In genomic region chr3:107061466-107061865, GRCh38 we compare ENCODE assay signal across 23 cellular contexts.
"Had no signal": no experiment of that assay in that cellular context is flagged by ENCODE, and none has a peak within 500 bp of the region (broad histone marks: within the 10 kb centered on the region; RNA-seq: fewer than 3 reads in every experiment).

No MANE protein-coding gene starts in this region.

- DNase-seq: activated CD4-positive, alpha-beta T cell treated with anti-CD3 and anti-CD28 coated beads, Interleukin-2, amount 50 U/mL, for 1 hour; activated CD4-positive, CD25-positive, alpha-beta regulatory T cell treated with anti-CD3 and anti-CD28 coated beads, Interleukin-2, amount 50 U/mL, for 72 hours; activated CD8-positive, alpha-beta T cell treated with anti-CD3 and anti-CD28 coated beads, Interleukin-2, amount 10 ng/mL, durations not matched to agents 7 days and 5 days; activated T-cell treated with anti-CD3 and anti-CD28 coated beads, Interleukin-2, amount 50 U/mL, for 24 hours; adrenal gland; central memory CD4-positive, alpha-beta T cell; dermis blood vessel endothelial cell; effector CD8-positive, alpha-beta T cell; erythroblast; head of caudate nucleus; left cardiac atrium; nucleus accumbens; right lobe of liver; small intestine; stimulated activated CD4-positive, alpha-beta T cell treated with anti-CD3 and anti-CD28 coated beads, Interleukin-2, amount 100 ng/mL, for 24 hours; stomach; WERI-Rb-1 had no signal

- FAIRE-seq: frontal cortex, islet of Langerhans, small intestine, urothelium cell line had no signal

- H3K27me3 ChIP-seq: adrenal gland, ascending aorta, right lobe of liver, stomach, suprapubic skin, tibial nerve had no signal

- H3K36me3 ChIP-seq: adrenal gland, ascending aorta, right lobe of liver, stomach, suprapubic skin, tibial nerve, WERI-Rb-1 had no signal

- H3K4me3 ChIP-seq: adrenal gland, ascending aorta, right lobe of liver, stomach, suprapubic skin, tibial nerve had no signal

- H3K27ac ChIP-seq: adrenal gland, ascending aorta, right lobe of liver, stomach, suprapubic skin, tibial nerve, WERI-Rb-1 had no signal

- H3K9me3 ChIP-seq: adrenal gland, ascending aorta, right lobe of liver, stomach, suprapubic skin, tibial nerve had no signal

- H3K4me1 ChIP-seq: right lobe of liver had no signal
